Comparison of ENCODE assay signal across 9 cellular contexts in genomic region chr11:45333506-45333971, GRCh38. TPM values are rescaled to one million over a fixed set of nuclear protein-coding genes. Genes with fewer than 3 reads are reported as not detected.
DNase-seq lines count a peak whose midpoint lies in the region; ATAC-seq and TF ChIP-seq lines count a peak whose summit lies in the region.
"Had no signal": no experiment of that assay in that cellular context is flagged by ENCODE, and none has a peak within 500 bp of the region (broad histone marks: within the 10 kb centered on the region; RNA-seq: fewer than 3 reads in every experiment).

No MANE protein-coding gene starts in this region.

- H3K4me3 ChIP-seq in SJCRH30 = peak overlapping the region; percentile 26
- peak overlapping the region; percentile 1 to 8 for H3K4me3 ChIP-seq in testis

- intact Hi-C loops in Right ventricle myocardium superior (cut with DNase I) (loop anchor here (2.0 kb wide), 1 partner anchor 223 kb away; no protein-coding TSS in a partner anchor), testis (cut with DNase I; ENCODE audit: low total_unique reads) (loop anchor here (5.0 kb wide), 1 partner anchor 226 kb away; no protein-coding TSS in a partner anchor)

- in situ Hi-C loops in ACHN (cut with HindIII; ENCODE audit: low pct_ligation_motif_present, low pct_unique_long_range_greater_than_20kb, low sequenced_read_pairs) = loop anchor here (25.0 kb wide), 1 partner anchor 221 kb away; no protein-coding TSS in a partner anchor

- H3K27ac ChIP-seq in SJCRH30 (no peak overlapping the region), testis (no peak overlapping the region)

- WGBS in testis, 2 donors = 23 to 33% methylated on average over 8 of the region's 8 CpGs

- H3K27me3 Mint-ChIP-seq in T-helper 2 cell treated with Interferon-gamma antibody and Interleukin-4, amounts not matched to agents 5 μg/mL and 100 μg/mL, for 36 hours (ENCODE audit: low read depth) = peaks cover 7% of the 10 kb centered on the region

- H3K4me1 ChIP-seq in SJCRH30 (no peaks in the 10 kb centered on the region; the same call in 1 of the 2 replicates), testis (no peaks in the 10 kb centered on the region)

- H3K9me3 ChIP-seq in SJCRH30 (replicated peaks) (no peaks in the 10 kb centered on the region), testis (no peaks in the 10 kb centered on the region)

- no peak for TF ChIP-seq CTCF in testis (IDR thresholded peaks at IDR 0.05)

- no peaks in the 10 kb centered on the region for H3K36me3 ChIP-seq in SJCRH30
- H3K36me3 ChIP-seq in testis (ENCODE audit: low read depth, missing control alignments) = no peaks in the 10 kb centered on the region

- TF ChIP-seq POLR2A in testis (IDR thresholded peaks at IDR 0.05) = no peak

- no peaks in the 10 kb centered on the region for H3K9me3 Mint-ChIP-seq in T-helper 2 cell treated with Interferon-gamma antibody and Interleukin-4, amounts not matched to agents 5 μg/mL and 100 μg/mL, for 36 hours

- no peak overlapping the region for H3K4me3 Mint-ChIP-seq in T-helper 2 cell treated with Interferon-gamma antibody and Interleukin-4, amounts not matched to agents 5 μg/mL and 100 μg/mL, for 36 hours

- H3K4me1 Mint-ChIP-seq in T-helper 2 cell treated with Interferon-gamma antibody and Interleukin-4, amounts not matched to agents 5 μg/mL and 100 μg/mL, for 36 hours (ENCODE audit: low read depth) = no peaks in the 10 kb centered on the region

- no peaks in the 10 kb centered on the region for H3K36me3 Mint-ChIP-seq in T-helper 2 cell treated with Interferon-gamma antibody and Interleukin-4, amounts not matched to agents 5 μg/mL and 100 μg/mL, for 36 hours (ENCODE audit: low read depth)

- H3K27ac Mint-ChIP-seq in T-helper 2 cell treated with Interferon-gamma antibody and Interleukin-4, amounts not matched to agents 5 μg/mL and 100 μg/mL, for 36 hours = no peak overlapping the region

- H3K27me3 ChIP-seq in SJCRH30 = peaks cover 8% of the 10 kb centered on the region
- H3K27me3 ChIP-seq in testis = no peaks in the 10 kb centered on the region

- ATAC-seq in Right ventricle myocardium superior (ENCODE audit: poor library complexity) (peak; percentile 78), HG02571 (IDR thresholded peaks at IDR 0.05; ENCODE audit: unreplicated experiment) (no peak)

- DNase-seq in NCI-H1092 treated with DMSO at 0.1 percent for 48 hours (lab: John Stamatoyannopoulos, UW) = peak; percentile 44
- no peak for DNase-seq in NCI-H1092 (lab: John Stamatoyannopoulos, UW)
- DNase-seq in SJCRH30 = peak; percentile 50 to 71
- peak; percentile 62 for DNase-seq in Right ventricle myocardium superior
- DNase-seq in testis = peak; percentile 70
- DNase-seq in T-helper 2 cell treated with Interferon-gamma antibody and Interleukin-4, amounts not matched to agents 5 μg/mL and 100 μg/mL, for 36 hours (ENCODE audit: low spot score) = no peak
- no peak for DNase-seq in ACHN

RNA-seq across cellular contexts. Expression of gene SYT13, which starts 47.4 kb away (rescaled TPM):
- 0.03 TPM in 1 of 2 replicates, not detected in the other for total RNA-seq in SJCRH30 (2014; rRNA removed; shearing (Covaris generic))
- total RNA-seq in Right ventricle myocardium superior (6.4 TPM), testis (1 to 10 TPM in 1 of 2 donors, under 1 TPM in 1; 0.68 to 1.4 TPM)
- polyA plus RNA-seq in testis (ENCODE audit: insufficient read depth, low read depth, low replicate concordance) = 3.3 TPM
- polyA plus RNA-seq: AG04450 had no signal

Comparison
In these comparisons a context has a peak if more than half of its experiments do, and no peak if none do; other contexts are left out.
1. DNase-seq: peak in NCI-H1092 treated with DMSO at 0.1 percent for 48 hours (single experiment), SJCRH30 (2 of 2), Right ventricle myocardium superior (single experiment) and testis (single experiment); none in NCI-H1092 (single experiment), T-helper 2 cell treated with Interferon-gamma antibody and Interleukin-4, amounts not matched to agents 5 μg/mL and 100 μg/mL, for 36 hours (single experiment) and ACHN (single experiment).